Comparison of ENCODE assay signal across 2 cellular contexts in the genomic region with DNA sequence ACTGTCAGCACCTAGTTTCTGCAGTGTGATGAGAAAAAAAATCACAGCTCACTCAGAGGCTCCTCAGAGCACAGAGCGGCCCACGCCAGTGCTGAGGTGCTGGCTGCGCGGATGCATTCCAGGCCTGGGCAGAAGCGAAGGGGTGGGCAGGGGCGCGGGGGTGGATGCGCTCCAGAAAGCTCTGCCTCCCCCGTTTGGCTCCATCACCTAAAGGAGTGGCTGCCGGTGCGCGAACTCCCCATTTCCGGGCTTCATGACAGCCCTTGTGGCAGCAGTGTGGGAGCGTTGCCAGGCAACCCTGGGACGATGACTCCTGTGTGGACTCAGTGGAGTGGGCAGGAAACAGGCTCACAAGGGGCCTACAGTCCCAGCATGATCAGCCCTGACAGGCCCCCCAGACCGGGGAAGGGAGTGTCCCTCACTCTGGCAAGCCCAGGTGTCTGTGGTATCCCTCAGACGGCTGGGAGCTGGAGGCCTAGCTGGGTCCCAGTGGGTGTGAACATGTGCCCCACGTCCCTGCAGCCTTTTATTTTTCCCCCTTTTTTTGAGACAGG.
A peak's percentile ranks its signal among the peaks of the same experiment; 100 is the strongest.
TF ChIP-seq lines count a peak whose summit lies in the region.

No MANE protein-coding gene starts in this region.

TF ChIP-seq in WTC11, 78 proteins besides CTCF, POLR2A, EP300 and RAD21:
- no peak for TF ChIP-seq GTF2I (CRISPR knock-in tag; conservative IDR thresholded peaks at IDR 0.05)
- no peak for TF ChIP-seq GRHL2 (CRISPR knock-in tag; IDR thresholded peaks at IDR 0.05; ENCODE audit: insufficient replicate concordance, severe bottlenecking)
- TF ChIP-seq, protein P1, sequence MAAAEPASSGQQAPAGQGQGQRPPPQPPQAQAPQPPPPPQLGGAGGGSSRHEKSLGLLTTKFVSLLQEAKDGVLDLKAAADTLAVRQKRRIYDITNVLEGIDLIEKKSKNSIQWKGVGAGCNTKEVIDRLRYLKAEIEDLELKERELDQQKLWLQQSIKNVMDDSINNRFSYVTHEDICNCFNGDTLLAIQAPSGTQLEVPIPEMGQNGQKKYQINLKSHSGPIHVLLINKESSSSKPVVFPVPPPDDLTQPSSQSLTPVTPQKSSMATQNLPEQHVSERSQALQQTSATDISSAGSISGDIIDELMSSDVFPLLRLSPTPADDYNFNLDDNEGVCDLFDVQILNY (CRISPR knock-in tag; IDR thresholded peaks at IDR 0.05) = no peak
- no peak for TF ChIP-seq EMX1 (CRISPR knock-in tag; IDR thresholded peaks at IDR 0.05)

TF ChIP-seq in GM12878, 131 proteins besides CTCF, POLR2A, EP300 and RAD21:
- TF ChIP-seq CBX3 (IDR thresholded peaks at IDR 0.05; ENCODE audit: borderline replicate concordance, low read depth) (no peak), EGR1 (IDR thresholded peaks at IDR 0.05; ENCODE audit: borderline replicate concordance in 1 of 2, low read depth in 2 of 2, low read length in 2 of 2) (peak in 1 of 2 experiments; percentile 88; a peak in 2 of 3 replicates)
